ENCODE assay signal across 9 cellular contexts in the genomic region with DNA sequence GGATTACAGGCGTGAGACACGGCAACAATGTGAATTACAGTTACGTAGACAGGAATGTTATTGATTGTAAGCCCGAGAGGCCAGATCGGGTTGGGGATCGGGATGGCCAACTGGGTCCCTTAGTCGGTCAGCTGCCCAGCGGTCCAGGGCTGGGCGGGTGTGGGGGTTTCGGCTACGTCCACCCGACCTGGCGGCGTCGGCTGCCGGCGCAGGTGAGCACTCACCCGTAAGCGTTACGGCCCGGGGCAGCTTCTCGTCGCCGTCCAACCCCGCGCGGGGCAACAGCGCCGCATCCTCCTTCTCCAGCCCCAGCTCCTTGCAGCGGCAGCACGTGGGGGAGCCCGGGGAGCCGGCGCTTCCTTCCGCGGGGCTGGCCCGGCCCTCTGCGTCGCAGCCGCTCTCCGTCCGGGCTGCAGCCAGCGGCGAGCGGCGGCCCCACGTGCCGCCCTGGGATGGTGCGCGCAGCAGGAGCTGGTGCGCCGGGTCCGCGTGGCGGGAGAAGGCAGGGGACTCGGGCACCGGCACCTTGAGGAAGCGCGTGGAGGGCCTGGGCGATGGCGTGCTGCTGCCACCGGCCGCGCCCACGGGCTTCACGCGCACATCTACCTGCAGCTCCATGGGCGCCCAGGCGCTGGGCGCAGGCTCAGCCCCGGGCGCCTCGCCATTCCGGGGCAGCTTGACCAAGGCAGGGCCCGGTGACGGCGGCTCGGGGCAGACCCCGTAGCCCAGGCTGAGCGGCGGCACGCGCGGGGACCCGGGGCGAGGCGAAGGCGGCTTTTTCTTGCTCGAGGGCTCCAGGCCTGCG. TPM values are rescaled to one million over a fixed set of nuclear protein-coding genes. Genes with fewer than 3 reads are reported as not detected.
DNase-seq lines count a peak whose midpoint lies in the region; TF ChIP-seq lines count a peak whose summit lies in the region.
"Had no signal": no experiment of that assay in that cellular context is flagged by ENCODE, and none has a peak within 500 bp of the region (broad histone marks: within the 10 kb centered on the region; RNA-seq: fewer than 3 reads in every experiment).

No MANE protein-coding gene starts in this region.

- peak overlapping the region; percentile 92 for H3K4me2 ChIP-seq in H9 (ENCODE audit: insufficient read depth, insufficient read length, low read length)
- H3K4me2 ChIP-seq in SK-N-SH: peak overlapping the region; percentile 87
- H3K4me2 ChIP-seq in neuronal stem cell (ENCODE audit: insufficient read depth, low read length, poor library complexity, severe bottlenecking): peak overlapping the region; percentile 94

- H3K14ac ChIP-seq in H9 (ENCODE audit: insufficient read depth, low read length) (peak overlapping the region; percentile 72; the same call in 1 of the 2 replicates), neuronal stem cell (ENCODE audit: low read length) (peak overlapping the region; percentile 56)

- no peak overlapping the region for H2BK5ac ChIP-seq in H9 (ENCODE audit: insufficient read length, low read length)
- peak overlapping the region; percentile 13 for H2BK5ac ChIP-seq in neuronal stem cell (ENCODE audit: low read length)

- H3K4me3 ChIP-seq in SK-N-SH (ENCODE audit: low read depth in 2 of 2, low read length in 1 of 2) (peak overlapping the region; percentile 30 to 41), esophagus (ENCODE audit: low read depth in 1 of 2, low read length in 2 of 2) (peak overlapping the region; percentile 63 to 68), neuronal stem cell (ENCODE audit: low read length in 2 of 2) (peak overlapping the region; percentile 34 to 83)

- DNase-seq in ELF-1 (ENCODE audit: low read depth, low spot score): peak; percentile 70
- peak; percentile 53 for DNase-seq in H9
- DNase-seq in SK-N-SH: peak; percentile 89
- peak; percentile 31 for DNase-seq in neuronal stem cell (ENCODE audit: low spot score)
- DNase-seq in activated gamma-delta T cell (lab: John Stamatoyannopoulos, UW): no peak
- DNase-seq in RPMI8226: no peak
- no peak for DNase-seq in SIG-M5 (lab: John Stamatoyannopoulos, UW)

- no peaks in the 10 kb centered on the region for H4K20me1 ChIP-seq in H9 (ENCODE audit: control insufficient read depth, insufficient read depth, insufficient read length)
- no peaks in the 10 kb centered on the region for H4K20me1 ChIP-seq in SK-N-SH (ENCODE audit: insufficient read depth)

- CTCF ChIA-PET in SK-N-SH (lab: Yijun Ruan, JAX): interaction anchor here (0.8 to 2.1 kb wide), 6 partner anchors 17 to 163 kb away, joined by 3 to 13 read pairs (median 4); no protein-coding TSS in a partner anchor

- no CpG with 5 or more reads among the region's 90 CpGs for WGBS in H9 (ENCODE audit: extremely low coverage, insufficient read length, low lambda C conversion rate)
- 14% methylated on average over 18 of the region's 90 CpGs for WGBS in SK-N-SH (ENCODE audit: low lambda C conversion rate)
- WGBS in esophagus, 2 donors: 3 to 4% methylated on average over 86 to 90 of the region's 90 CpGs
- no CpG with 5 or more reads among the region's 90 CpGs for WGBS in neuronal stem cell (ENCODE audit: extremely low coverage in 2 of 2, insufficient read length in 2 of 2, insufficient replicate concordance in 1 of 2), 2 donors

- H3K9me2 ChIP-seq in SK-N-SH: no peaks in the 10 kb centered on the region

- H2BK120ac ChIP-seq in H9 (ENCODE audit: low read depth, low read length, poor library complexity, severe bottlenecking) (no peak overlapping the region), neuronal stem cell (ENCODE audit: low read depth, low read length) (no peak overlapping the region)

- H2BK15ac ChIP-seq in H9 (ENCODE audit: low read depth, low read length): no peak overlapping the region
- H2BK15ac ChIP-seq in neuronal stem cell (ENCODE audit: low read length): peak overlapping the region; percentile 89

- no peak for TF ChIP-seq EP300 in SK-N-SH (IDR thresholded peaks at IDR 0.05; ENCODE audit: borderline replicate concordance in 1 of 2, low read depth in 1 of 2, low read length in 1 of 2)

- H3K23me2 ChIP-seq in H9 (ENCODE audit: insufficient read length, low read depth, low read length, poor library complexity, severe bottlenecking): peaks cover 8% of the 10 kb centered on the region

- H2BK20ac ChIP-seq in H9 (ENCODE audit: low read depth, low read length, poor library complexity, severe bottlenecking): no peak overlapping the region

- POLR2A ChIA-PET in SK-N-SH (lab: Yijun Ruan, JAX): interaction anchor here (1.3 kb wide), 1 partner anchor 61 kb away, joined by 3 read pairs; no protein-coding TSS in a partner anchor

- TF ChIP-seq CTCF in H9 (conservative IDR thresholded peaks at IDR 0.05): no peak
- no peak for TF ChIP-seq CTCF in SK-N-SH (IDR thresholded peaks at IDR 0.05)

- H3K9me3 Mint-ChIP-seq in H9: peaks cover 0 to 1% of the 10 kb centered on the region in 2 experiments; a peak in 1 of 5 replicates

- H3K79me2 ChIP-seq in H9 (ENCODE audit: insufficient read depth, low read length) (no peaks in the 10 kb centered on the region), SK-N-SH (ENCODE audit: insufficient read depth) (no peaks in the 10 kb centered on the region)

- H3K27me3 ChIP-seq in H9 (ENCODE audit: insufficient read depth, low read length) (no peaks in the 10 kb centered on the region), SK-N-SH (ENCODE audit: insufficient read depth) (peaks cover 61% of the 10 kb centered on the region), esophagus (ENCODE audit: control insufficient read depth in 1 of 2, insufficient read depth in 2 of 2, low read length in 2 of 2) (peaks cover 0 to 2% of the 10 kb centered on the region in 2 donors), neuronal stem cell (ENCODE audit: control insufficient read depth in 3 of 3, insufficient read depth in 3 of 3, low read depth in 1 of 3, low read length in 3 of 3) (peaks cover 10 to 71% (median 19%) of the 10 kb centered on the region in 3 experiments)

- no peak overlapping the region for H4K5ac ChIP-seq in H9 (ENCODE audit: insufficient read length, low read depth, low read length)

- no peak overlapping the region for H2AK5ac ChIP-seq in H9 (ENCODE audit: insufficient read length, low read length)
- H2AK5ac ChIP-seq in neuronal stem cell (ENCODE audit: low read depth, low read length): no peak overlapping the region

- H3K56ac ChIP-seq in H9 (ENCODE audit: insufficient read length, low read depth, low read length): no peak overlapping the region

- H3K4ac ChIP-seq in H9 (ENCODE audit: low read depth, low read length): no peak overlapping the region
- H3K4ac ChIP-seq in neuronal stem cell (ENCODE audit: low read length): no peak overlapping the region

- no peak overlapping the region for H3K27ac Mint-ChIP-seq in H9

- H3K23ac ChIP-seq in H9 (ENCODE audit: insufficient read length, low read depth, low read length) (no peak overlapping the region), neuronal stem cell (ENCODE audit: low read depth, low read length, poor library complexity) (peak overlapping the region; percentile 93)

- H3T11ph ChIP-seq in H9 (ENCODE audit: low read length): no peak overlapping the region

- H3K27ac ChIP-seq in H9 (ENCODE audit: insufficient read length, low read depth, low read length): no peak overlapping the region
- H3K27ac ChIP-seq in SK-N-SH (ENCODE audit: low read depth in 2 of 2, low read length in 1 of 2): no peak overlapping the region
- H3K27ac ChIP-seq in esophagus (ENCODE audit: low read depth in 2 of 2, low read length in 1 of 2): peak overlapping the region in 1 of 2 donors; percentile 69
- H3K27ac ChIP-seq in neuronal stem cell (replicated peaks; ENCODE audit: low read length): no peak overlapping the region

- H4K8ac ChIP-seq in H9 (replicated peaks; ENCODE audit: insufficient read length, low read depth, low read length) (no peak overlapping the region), neuronal stem cell (ENCODE audit: low read depth, low read length) (no peak overlapping the region)

- peaks cover 4 to 11% (median 8%) of the 10 kb centered on the region in 3 experiments; a peak in 5 of 7 replicates for H3K36me3 Mint-ChIP-seq in H9 (ENCODE audit: insufficient read depth in 1 of 3, low read depth in 3 of 3)

- peaks cover 6 to 12% of the 10 kb centered on the region in 2 experiments for H3K4me1 Mint-ChIP-seq in H9

- peaks cover 37% of the 10 kb centered on the region for H3K27me3 Mint-ChIP-seq in H9 (ENCODE audit: low read depth)

- H3K9ac ChIP-seq in H9 (ENCODE audit: extremely low read depth, insufficient read length, low read length): no peak overlapping the region
- H3K9ac ChIP-seq in SK-N-SH: no peak overlapping the region
- peak overlapping the region; percentile 84 for H3K9ac ChIP-seq in neuronal stem cell (ENCODE audit: low read depth, low read length, poor library complexity)

- H3F3A ChIP-seq in SK-N-SH (replicated peaks; ENCODE audit: insufficient read depth): peaks cover 4% of the 10 kb centered on the region

- peak overlapping the region; percentile 66 for H3K18ac ChIP-seq in H9 (ENCODE audit: insufficient read length, low read depth, low read length)
- peak overlapping the region; percentile 91 for H3K18ac ChIP-seq in neuronal stem cell (ENCODE audit: low read length)

- H3K9me3 ChIP-seq in H9 (ENCODE audit: control insufficient read depth, low read depth, low read length) (no peaks in the 10 kb centered on the region), SK-N-SH (no peaks in the 10 kb centered on the region), esophagus (ENCODE audit: control insufficient read depth in 2 of 2, insufficient read depth in 1 of 2, low read depth in 1 of 2, low read length in 1 of 2) (no peaks in the 10 kb centered on the region), neuronal stem cell (replicated peaks in 1 of 2; ENCODE audit: control insufficient read depth in 2 of 2, insufficient read depth in 1 of 2, low read depth in 1 of 2, low read length in 2 of 2) (no peaks in the 10 kb centered on the region)

- TF ChIP-seq RAD21 in SK-N-SH (IDR thresholded peaks at IDR 0.05; ENCODE audit: low read length): no peak

- H4K91ac ChIP-seq in H9 (ENCODE audit: insufficient read length, low read depth, low read length) (no peak overlapping the region), neuronal stem cell (ENCODE audit: low read depth, low read length, poor library complexity) (no peak overlapping the region)

- H3K4me1 ChIP-seq in H9 (ENCODE audit: insufficient read depth, low read length) (peaks cover 2% of the 10 kb centered on the region; the same call in 1 of the 2 replicates), SK-N-SH (ENCODE audit: control insufficient read depth in 1 of 2, insufficient read depth in 2 of 2, low read depth in 1 of 2, low read length in 1 of 2) (peaks cover 0 to 21% of the 10 kb centered on the region in 2 experiments; a peak in 1 of 4 replicates), esophagus (ENCODE audit: control insufficient read depth in 2 of 2, insufficient read depth in 2 of 2, low read length in 1 of 2) (peaks cover 5 to 10% of the 10 kb centered on the region in 2 donors), neuronal stem cell (ENCODE audit: control insufficient read depth in 2 of 2, insufficient read depth in 1 of 2, low read depth in 1 of 2, low read length in 2 of 2) (peaks cover 3 to 6% of the 10 kb centered on the region in 2 donors)

- no peak overlapping the region for H2AFZ ChIP-seq in H9 (ENCODE audit: low read length)
- peak overlapping the region; percentile 74; the same call in 1 of the 2 replicates for H2AFZ ChIP-seq in SK-N-SH (ENCODE audit: low read depth)
- H2AFZ ChIP-seq in neuronal stem cell (ENCODE audit: low read length): peak overlapping the region; percentile 96

- H3K79me1 ChIP-seq in H9 (ENCODE audit: insufficient read depth, low read depth, low read length, poor library complexity, severe bottlenecking) (no peaks in the 10 kb centered on the region), neuronal stem cell (ENCODE audit: low read depth, low read length) (no peaks in the 10 kb centered on the region)

- H3K4me3 Mint-ChIP-seq in H9: peak overlapping the region; percentile 61 to 89

- H3K36me3 ChIP-seq in SK-N-SH (replicated peaks in 1 of 2; ENCODE audit: control insufficient read depth in 1 of 2, insufficient read depth in 2 of 2, low read length in 1 of 2) (no peaks in the 10 kb centered on the region), esophagus (ENCODE audit: control insufficient read depth in 2 of 2, insufficient read depth in 2 of 2, low read length in 1 of 2) (no peaks in the 10 kb centered on the region), neuronal stem cell (replicated peaks in 1 of 2; ENCODE audit: control insufficient read depth in 2 of 2, insufficient read depth in 2 of 2, low read length in 2 of 2) (no peaks in the 10 kb centered on the region)

- no peak overlapping the region for H2BK12ac ChIP-seq in H9 (ENCODE audit: insufficient read length, low read depth, low read length)
- peak overlapping the region; percentile 6 for H2BK12ac ChIP-seq in neuronal stem cell (ENCODE audit: low read length)

RNA-seq across cellular contexts. Expression of gene KLRG2, which starts 0.6 kb away (rescaled TPM):
- total RNA-seq in H9 (2021): 5.8 and 7.1 TPM in 2 replicates
- polyA plus RNA-seq in SK-N-SH (2012; rRNA removed) (0.07 and 0.10 TPM in 2 replicates), esophagus (1 to 10 TPM; 1.8 to 3.9 TPM)
- polyA plus RNA-seq in SK-N-SH (2012; cell fraction: cytosol; rRNA removed): 0.04 TPM in 2 replicates
- 0.05 TPM in 1 of 2 replicates, not detected in the other for polyA plus RNA-seq in SK-N-SH (2012; cell fraction: nucleus; rRNA removed)
- 0.49 TPM for polyA plus RNA-seq in neuronal stem cell (2013, experiment 1 of 2)
- 0.58 TPM for polyA plus RNA-seq in neuronal stem cell (2013, experiment 2 of 2)

RNA-seq across cellular contexts. Expression of gene CLEC2L, which starts 40.6 kb away (rescaled TPM):
- 0.55 and 0.74 TPM in 2 replicates for total RNA-seq in H9 (2021)
- not detected in 2 replicates for polyA plus RNA-seq in SK-N-SH (2012; rRNA removed)
- 0.01 TPM in 1 of 2 replicates, not detected in the other for polyA plus RNA-seq in SK-N-SH (2012; cell fraction: cytosol; rRNA removed)
- polyA plus RNA-seq in SK-N-SH (2012; cell fraction: nucleus; rRNA removed): 0.02 TPM in 1 of 2 replicates, not detected in the other
- under 1 TPM in 1 of 2 donors, not detected in 1; 0.04 TPM for polyA plus RNA-seq in esophagus
- 1.5 TPM for polyA plus RNA-seq in neuronal stem cell (2013, experiment 1 of 2)
- polyA plus RNA-seq in neuronal stem cell (2013, experiment 2 of 2): 1.6 TPM
- total RNA-seq: NCI-H460 had no signal

Comparison
In these comparisons a context has a peak if more than half of its experiments do, and no peak if none do; other contexts are left out.
1. DNase-seq: peak in ELF-1 (single experiment), H9 (single experiment), SK-N-SH (single experiment) and neuronal stem cell (single experiment); none in activated gamma-delta T cell (single experiment), RPMI8226 (single experiment) and SIG-M5 (single experiment).
2. Peak in every context shown above with its lines, with median percentiles within 50 percentile points of each other: H3K4me2 ChIP-seq and H3K4me3 ChIP-seq.